ENCODE assay signal across 2 cellular contexts in genomic region chr6:40930555-40930954, GRCh38.
TF ChIP-seq lines count a peak whose summit lies in the region.

No MANE protein-coding gene starts in this region.

TF ChIP-seq in IMR-90, 13 proteins besides CTCF, POLR2A, EP300 and RAD21 (continued from another document):
- TF ChIP-seq USF2 (IDR thresholded peaks at IDR 0.05; ENCODE audit: low read depth, low read length) = no peak
- TF ChIP-seq FOS (IDR thresholded peaks at IDR 0.05; ENCODE audit: low read depth, low read length) = no peak
- no peak for TF ChIP-seq MAFK (IDR thresholded peaks at IDR 0.05; ENCODE audit: low read depth, low read length)
- no peak for TF ChIP-seq RFX5 (IDR thresholded peaks at IDR 0.05; ENCODE audit: low read depth, low read length)
- no peak for TF ChIP-seq MAZ (IDR thresholded peaks at IDR 0.05; ENCODE audit: borderline replicate concordance, low read depth, low read length)
- TF ChIP-seq MXI1 (IDR thresholded peaks at IDR 0.05; ENCODE audit: borderline replicate concordance, low read depth, low read length) = no peak
- no peak for TF ChIP-seq BHLHE40 (IDR thresholded peaks at IDR 0.05; ENCODE audit: low read depth, low read length)
- TF ChIP-seq NFE2L2 (IDR thresholded peaks at IDR 0.05; ENCODE audit: low read depth, low read length) = no peak
- no peak for TF ChIP-seq ELK1 (IDR thresholded peaks at IDR 0.05; ENCODE audit: borderline replicate concordance, low read depth, low read length)
- TF ChIP-seq CHD1 (IDR thresholded peaks at IDR 0.05; ENCODE audit: low read depth, low read length) = no peak
- TF ChIP-seq SMC3 (IDR thresholded peaks at IDR 0.05; ENCODE audit: low read depth, low read length) = no peak
- TF ChIP-seq RCOR1 (IDR thresholded peaks at IDR 0.05; ENCODE audit: insufficient replicate concordance, low read length) = no peak
TF ChIP-seq in IMR-90: peak in this region for 0.

TF ChIP-seq in WTC11, 78 proteins besides CTCF, POLR2A, EP300 and RAD21 (continued from another document):
- TF ChIP-seq PRDM15 (CRISPR knock-in tag; IDR thresholded peaks at IDR 0.05) (no peak), ERG (CRISPR knock-in tag; IDR thresholded peaks at IDR 0.05) (no peak), MYBL2 (CRISPR knock-in tag; IDR thresholded peaks at IDR 0.05) (no peak), NFATC4 (CRISPR knock-in tag; IDR thresholded peaks at IDR 0.05) (no peak), USF1 (CRISPR knock-in tag; IDR thresholded peaks at IDR 0.05) (no peak), KAT7 (CRISPR knock-in tag; IDR thresholded peaks at IDR 0.05; ENCODE audit: borderline replicate concordance) (no peak), SOX15 (CRISPR knock-in tag; IDR thresholded peaks at IDR 0.05) (no peak), E2F1 (CRISPR knock-in tag; IDR thresholded peaks at IDR 0.05) (no peak)
